Comparison of ENCODE assay signal across 19 cellular contexts in genomic region chr15:88247914-88248313, GRCh38. TPM values are rescaled to one million over a fixed set of nuclear protein-coding genes. Genes with fewer than 3 reads are reported as not detected.
"Had no signal": no experiment of that assay in that cellular context is flagged by ENCODE, and none has a peak within 500 bp of the region (broad histone marks: within the 10 kb centered on the region; RNA-seq: fewer than 3 reads in every experiment).

No MANE protein-coding gene starts in this region.

- H3K9me3 ChIP-seq: left lung, spleen had no signal

- FAIRE-seq: astrocyte, frontal cortex, islet of Langerhans had no signal

- H3K4me3 Mint-ChIP-seq: activated CD8-positive, alpha-beta memory T cell treated with anti-CD3 and anti-CD28 coated beads, Interleukin-2, amount 10 ng/mL, durations not matched to agents 7 days and 5 days; activated naive CD4-positive, alpha-beta T cell treated with anti-CD3 and anti-CD28 coated beads for 36 hours; activated naive CD8-positive, alpha-beta T cell treated with anti-CD3 and anti-CD28 coated beads, Interleukin-2, amount 50 U/mL, for 24 hours; endodermal cell; natural killer cell treated with Interleukin-12 subunit alpha and Interleukin-12 subunit beta and Interleukin-15 and Interleukin-18, amount 100 ng/mL, for 72 hours; stimulated activated naive CD8-positive, alpha-beta T cell treated with anti-CD3 and anti-CD28 coated beads, Interleukin-15, Interleukin-2, amounts not matched to agents 100 ng/mL and 50 ng/mL, for 24 hours had no signal

- H3K27ac ChIP-seq: left lung, spleen had no signal

- ATAC-seq: activated CD8-positive, alpha-beta memory T cell treated with anti-CD3 and anti-CD28 coated beads, Interleukin-2, amount 10 ng/mL, durations not matched to agents 7 days and 5 days; activated naive CD8-positive, alpha-beta T cell treated with anti-CD3 and anti-CD28 coated beads, Interleukin-2, amount 50 U/mL, for 24 hours; left lung; natural killer cell treated with Interleukin-12 subunit alpha and Interleukin-12 subunit beta and Interleukin-15 and Interleukin-18, amount 100 ng/mL, for 72 hours had no signal

- H3K27ac Mint-ChIP-seq: activated CD8-positive, alpha-beta memory T cell treated with anti-CD3 and anti-CD28 coated beads, Interleukin-2, amount 10 ng/mL, durations not matched to agents 7 days and 5 days; activated naive CD4-positive, alpha-beta T cell treated with anti-CD3 and anti-CD28 coated beads for 36 hours; activated naive CD8-positive, alpha-beta T cell treated with anti-CD3 and anti-CD28 coated beads, Interleukin-2, amount 50 U/mL, for 24 hours; activated T-helper 2 cell treated with anti-CD3 and anti-CD28 coated beads, Interferon-gamma antibody, Interleukin-2, Interleukin-4, amounts not matched to agents 10 μg/mL and 5 μg/mL and 100 μg/mL, durations not matched to agents 14 hours and 24 hours and 36 hours; endodermal cell; natural killer cell treated with Interleukin-12 subunit alpha and Interleukin-12 subunit beta and Interleukin-15 and Interleukin-18, amount 100 ng/mL, for 72 hours; stimulated activated naive CD8-positive, alpha-beta T cell treated with anti-CD3 and anti-CD28 coated beads, Interleukin-15, Interleukin-2, amounts not matched to agents 100 ng/mL and 50 ng/mL, for 24 hours had no signal

- DNase-seq: activated CD4-positive, alpha-beta T cell treated with anti-CD3 and anti-CD28 coated beads, Interleukin-2, amount 50 U/mL, for 48 hours; activated CD8-positive, alpha-beta memory T cell treated with anti-CD3 and anti-CD28 coated beads, Interleukin-2, amount 10 ng/mL, durations not matched to agents 7 days and 5 days; activated naive CD4-positive, alpha-beta T cell treated with anti-CD3 and anti-CD28 coated beads for 36 hours; activated naive CD8-positive, alpha-beta T cell treated with anti-CD3 and anti-CD28 coated beads, Interleukin-2, amount 50 U/mL, for 24 hours; activated T-cell treated with anti-CD3 and anti-CD28 coated beads, Interleukin-2, amount 50 U/mL, for 1 hour; endodermal cell; left lung; mesenchymal stem cell; right cardiac atrium; spleen; T-helper 9 cell had no signal

- H3K4me3 ChIP-seq: left lung, spleen had no signal

- H3K36me3 Mint-ChIP-seq: activated CD8-positive, alpha-beta memory T cell treated with anti-CD3 and anti-CD28 coated beads, Interleukin-2, amount 10 ng/mL, durations not matched to agents 7 days and 5 days; natural killer cell treated with Interleukin-12 subunit alpha and Interleukin-12 subunit beta and Interleukin-15 and Interleukin-18, amount 100 ng/mL, for 72 hours had no signal

- H3K27me3 ChIP-seq: dorsolateral prefrontal cortex had no signal

- H3K4me1 Mint-ChIP-seq: activated naive CD8-positive, alpha-beta T cell treated with anti-CD3 and anti-CD28 coated beads, Interleukin-2, amount 50 U/mL, for 24 hours had no signal

- H3K36me3 ChIP-seq: left lung, spleen had no signal

RNA-seq across cellular contexts. Expression of gene NTRK3, which starts 8.6 kb away (rescaled TPM):
- total RNA-seq: activated CD8-positive, alpha-beta memory T cell treated with anti-CD3 and anti-CD28 coated beads, Interleukin-2, amount 10 ng/mL, durations not matched to agents 7 days and 5 days; epithelial cell of proximal tubule had no signal
